Comparison of ENCODE assay signal across 1 cellular context in the genomic region with DNA sequence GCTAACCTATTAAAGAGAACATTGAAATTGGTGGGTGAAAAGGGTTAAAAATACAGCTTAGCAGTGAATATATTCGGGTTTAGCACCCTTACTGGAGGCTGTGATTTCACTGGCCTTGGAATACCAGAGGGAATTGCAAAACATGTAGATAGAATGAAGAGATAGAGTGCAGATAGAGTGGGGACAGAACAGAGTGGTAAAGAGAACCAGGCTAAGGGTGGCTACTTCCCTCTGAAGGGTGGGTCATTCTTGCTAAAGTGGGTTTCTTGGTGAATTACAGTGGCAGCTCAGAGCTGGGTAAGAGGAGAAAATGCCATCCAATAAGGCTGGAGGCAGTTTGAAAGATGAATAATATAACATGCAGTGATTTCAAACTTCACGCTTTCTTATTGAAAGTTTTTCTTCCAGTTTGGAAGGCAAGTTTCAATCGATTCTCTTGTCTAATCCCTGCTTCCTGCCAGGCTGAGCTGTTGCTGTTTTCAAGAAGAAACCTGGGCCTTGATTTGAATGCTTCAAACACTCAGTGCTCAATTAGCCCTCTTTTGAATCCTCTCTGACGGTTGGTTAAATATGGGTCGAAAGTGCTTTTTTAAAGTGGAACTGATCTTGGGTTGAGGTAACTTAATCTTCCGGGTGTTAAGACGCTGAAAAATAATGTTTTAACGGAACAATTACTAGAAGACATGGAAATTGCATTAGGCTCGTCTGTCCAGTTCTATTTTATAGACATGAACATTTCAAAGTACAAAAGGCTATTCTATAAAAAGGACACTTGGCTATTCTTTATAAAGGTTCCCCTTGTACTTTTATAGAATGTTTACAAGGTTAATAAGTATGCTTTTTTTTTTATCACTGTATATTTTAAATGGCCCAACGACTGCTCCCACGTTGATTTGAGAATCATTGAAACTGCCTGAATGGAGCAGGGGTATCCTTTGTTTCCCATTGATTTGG.
TF ChIP-seq lines count a peak whose summit lies in the region.

No MANE protein-coding gene starts in this region.

TF ChIP-seq in GM12878, 131 proteins besides CTCF, POLR2A, EP300 and RAD21 (continued from another document and continues in another):
- TF ChIP-seq, protein P1, sequence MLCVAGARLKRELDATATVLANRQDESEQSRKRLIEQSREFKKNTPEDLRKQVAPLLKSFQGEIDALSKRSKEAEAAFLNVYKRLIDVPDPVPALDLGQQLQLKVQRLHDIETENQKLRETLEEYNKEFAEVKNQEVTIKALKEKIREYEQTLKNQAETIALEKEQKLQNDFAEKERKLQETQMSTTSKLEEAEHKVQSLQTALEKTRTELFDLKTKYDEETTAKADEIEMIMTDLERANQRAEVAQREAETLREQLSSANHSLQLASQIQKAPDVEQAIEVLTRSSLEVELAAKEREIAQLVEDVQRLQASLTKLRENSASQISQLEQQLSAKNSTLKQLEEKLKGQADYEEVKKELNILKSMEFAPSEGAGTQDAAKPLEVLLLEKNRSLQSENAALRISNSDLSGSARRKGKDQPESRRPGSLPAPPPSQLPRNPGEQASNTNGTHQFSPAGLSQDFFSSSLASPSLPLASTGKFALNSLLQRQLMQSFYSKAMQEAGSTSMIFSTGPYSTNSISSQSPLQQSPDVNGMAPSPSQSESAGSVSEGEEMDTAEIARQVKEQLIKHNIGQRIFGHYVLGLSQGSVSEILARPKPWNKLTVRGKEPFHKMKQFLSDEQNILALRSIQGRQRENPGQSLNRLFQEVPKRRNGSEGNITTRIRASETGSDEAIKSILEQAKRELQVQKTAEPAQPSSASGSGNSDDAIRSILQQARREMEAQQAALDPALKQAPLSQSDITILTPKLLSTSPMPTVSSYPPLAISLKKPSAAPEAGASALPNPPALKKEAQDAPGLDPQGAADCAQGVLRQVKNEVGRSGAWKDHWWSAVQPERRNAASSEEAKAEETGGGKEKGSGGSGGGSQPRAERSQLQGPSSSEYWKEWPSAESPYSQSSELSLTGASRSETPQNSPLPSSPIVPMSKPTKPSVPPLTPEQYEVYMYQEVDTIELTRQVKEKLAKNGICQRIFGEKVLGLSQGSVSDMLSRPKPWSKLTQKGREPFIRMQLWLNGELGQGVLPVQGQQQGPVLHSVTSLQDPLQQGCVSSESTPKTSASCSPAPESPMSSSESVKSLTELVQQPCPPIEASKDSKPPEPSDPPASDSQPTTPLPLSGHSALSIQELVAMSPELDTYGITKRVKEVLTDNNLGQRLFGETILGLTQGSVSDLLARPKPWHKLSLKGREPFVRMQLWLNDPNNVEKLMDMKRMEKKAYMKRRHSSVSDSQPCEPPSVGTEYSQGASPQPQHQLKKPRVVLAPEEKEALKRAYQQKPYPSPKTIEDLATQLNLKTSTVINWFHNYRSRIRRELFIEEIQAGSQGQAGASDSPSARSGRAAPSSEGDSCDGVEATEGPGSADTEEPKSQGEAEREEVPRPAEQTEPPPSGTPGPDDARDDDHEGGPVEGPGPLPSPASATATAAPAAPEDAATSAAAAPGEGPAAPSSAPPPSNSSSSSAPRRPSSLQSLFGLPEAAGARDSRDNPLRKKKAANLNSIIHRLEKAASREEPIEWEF (IDR thresholded peaks at IDR 0.05; ENCODE audit: insufficient replicate concordance, low read depth, low read length): no peak
- TF ChIP-seq MTA3 (IDR thresholded peaks at IDR 0.05; ENCODE audit: borderline replicate concordance, low read length) (no peak), PML (IDR thresholded peaks at IDR 0.05; ENCODE audit: low read length) (0 out of 2 replicates have a peak, but pooled peaks have one; percentile 28), HDGF (IDR thresholded peaks at IDR 0.05) (no peak), NRF1 (conservative IDR thresholded peaks at IDR 0.05; ENCODE audit: low read depth, low read length) (no peak), RB1 (IDR thresholded peaks at IDR 0.05; ENCODE audit: borderline replicate concordance) (no peak), CREM (IDR thresholded peaks at IDR 0.05; ENCODE audit: low read depth) (no peak), ESRRA (IDR thresholded peaks at IDR 0.05; ENCODE audit: low read length) (no peak), SPI1 (IDR thresholded peaks at IDR 0.05; ENCODE audit: borderline replicate concordance, insufficient read depth, low read depth, low read length) (peak; percentile 46; the same call in 1 of the 2 replicates), RFX5 (IDR thresholded peaks at IDR 0.05; ENCODE audit: low read depth, low read length) (no peak), LARP7 (IDR thresholded peaks at IDR 0.05) (no peak), CBX3 (IDR thresholded peaks at IDR 0.05; ENCODE audit: borderline replicate concordance, low read depth) (no peak), ZNF217 (IDR thresholded peaks at IDR 0.05) (no peak), ZNF274 (IDR thresholded peaks at IDR 0.05; ENCODE audit: insufficient read depth, insufficient read length) (no peak), CHD1 (IDR thresholded peaks at IDR 0.05; ENCODE audit: low read depth, low read length) (no peak), POLR2AphosphoS2 (IDR thresholded peaks at IDR 0.05; ENCODE audit: low read depth, low read length) (no peak), TCF3 (IDR thresholded peaks at IDR 0.05; ENCODE audit: borderline replicate concordance, insufficient read depth, low read depth, low read length) (no peak), SMAD1 (IDR thresholded peaks at IDR 0.05; ENCODE audit: low read depth, partially characterized antibody) (no peak), RAD51 (IDR thresholded peaks at IDR 0.05) (no peak), CBFB (IDR thresholded peaks at IDR 0.05; ENCODE audit: low read depth) (no peak), DPF2 (IDR thresholded peaks at IDR 0.05) (no peak), SIX5 (IDR thresholded peaks at IDR 0.05; ENCODE audit: low read depth, low read length, severe bottlenecking) (no peak), POLR2AphosphoS5 (IDR thresholded peaks at IDR 0.05; ENCODE audit: low read length) (no peak)
- TF ChIP-seq, protein P2, sequence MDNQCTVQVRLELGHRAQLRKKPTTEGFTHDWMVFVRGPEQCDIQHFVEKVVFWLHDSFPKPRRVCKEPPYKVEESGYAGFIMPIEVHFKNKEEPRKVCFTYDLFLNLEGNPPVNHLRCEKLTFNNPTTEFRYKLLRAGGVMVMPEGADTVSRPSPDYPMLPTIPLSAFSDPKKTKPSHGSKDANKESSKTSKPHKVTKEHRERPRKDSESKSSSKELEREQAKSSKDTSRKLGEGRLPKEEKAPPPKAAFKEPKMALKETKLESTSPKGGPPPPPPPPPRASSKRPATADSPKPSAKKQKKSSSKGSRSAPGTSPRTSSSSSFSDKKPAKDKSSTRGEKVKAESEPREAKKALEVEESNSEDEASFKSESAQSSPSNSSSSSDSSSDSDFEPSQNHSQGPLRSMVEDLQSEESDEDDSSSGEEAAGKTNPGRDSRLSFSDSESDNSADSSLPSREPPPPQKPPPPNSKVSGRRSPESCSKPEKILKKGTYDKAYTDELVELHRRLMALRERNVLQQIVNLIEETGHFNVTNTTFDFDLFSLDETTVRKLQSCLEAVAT (IDR thresholded peaks at IDR 0.05): peak; percentile 38; the same call in 1 of the 2 replicates
- TF ChIP-seq, protein P3, sequence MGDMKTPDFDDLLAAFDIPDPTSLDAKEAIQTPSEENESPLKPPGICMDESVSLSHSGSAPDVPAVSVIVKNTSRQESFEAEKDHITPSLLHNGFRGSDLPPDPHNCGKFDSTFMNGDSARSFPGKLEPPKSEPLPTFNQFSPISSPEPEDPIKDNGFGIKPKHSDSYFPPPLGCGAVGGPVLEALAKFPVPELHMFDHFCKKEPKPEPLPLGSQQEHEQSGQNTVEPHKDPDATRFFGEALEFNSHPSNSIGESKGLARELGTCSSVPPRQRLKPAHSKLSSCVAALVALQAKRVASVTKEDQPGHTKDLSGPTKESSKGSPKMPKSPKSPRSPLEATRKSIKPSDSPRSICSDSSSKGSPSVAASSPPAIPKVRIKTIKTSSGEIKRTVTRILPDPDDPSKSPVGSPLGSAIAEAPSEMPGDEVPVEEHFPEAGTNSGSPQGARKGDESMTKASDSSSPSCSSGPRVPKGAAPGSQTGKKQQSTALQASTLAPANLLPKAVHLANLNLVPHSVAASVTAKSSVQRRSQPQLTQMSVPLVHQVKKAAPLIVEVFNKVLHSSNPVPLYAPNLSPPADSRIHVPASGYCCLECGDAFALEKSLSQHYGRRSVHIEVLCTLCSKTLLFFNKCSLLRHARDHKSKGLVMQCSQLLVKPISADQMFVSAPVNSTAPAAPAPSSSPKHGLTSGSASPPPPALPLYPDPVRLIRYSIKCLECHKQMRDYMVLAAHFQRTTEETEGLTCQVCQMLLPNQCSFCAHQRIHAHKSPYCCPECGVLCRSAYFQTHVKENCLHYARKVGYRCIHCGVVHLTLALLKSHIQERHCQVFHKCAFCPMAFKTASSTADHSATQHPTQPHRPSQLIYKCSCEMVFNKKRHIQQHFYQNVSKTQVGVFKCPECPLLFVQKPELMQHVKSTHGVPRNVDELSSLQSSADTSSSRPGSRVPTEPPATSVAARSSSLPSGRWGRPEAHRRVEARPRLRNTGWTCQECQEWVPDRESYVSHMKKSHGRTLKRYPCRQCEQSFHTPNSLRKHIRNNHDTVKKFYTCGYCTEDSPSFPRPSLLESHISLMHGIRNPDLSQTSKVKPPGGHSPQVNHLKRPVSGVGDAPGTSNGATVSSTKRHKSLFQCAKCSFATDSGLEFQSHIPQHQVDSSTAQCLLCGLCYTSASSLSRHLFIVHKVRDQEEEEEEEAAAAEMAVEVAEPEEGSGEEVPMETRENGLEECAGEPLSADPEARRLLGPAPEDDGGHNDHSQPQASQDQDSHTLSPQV (IDR thresholded peaks at IDR 0.05): no peak
- TF ChIP-seq, protein P4, sequence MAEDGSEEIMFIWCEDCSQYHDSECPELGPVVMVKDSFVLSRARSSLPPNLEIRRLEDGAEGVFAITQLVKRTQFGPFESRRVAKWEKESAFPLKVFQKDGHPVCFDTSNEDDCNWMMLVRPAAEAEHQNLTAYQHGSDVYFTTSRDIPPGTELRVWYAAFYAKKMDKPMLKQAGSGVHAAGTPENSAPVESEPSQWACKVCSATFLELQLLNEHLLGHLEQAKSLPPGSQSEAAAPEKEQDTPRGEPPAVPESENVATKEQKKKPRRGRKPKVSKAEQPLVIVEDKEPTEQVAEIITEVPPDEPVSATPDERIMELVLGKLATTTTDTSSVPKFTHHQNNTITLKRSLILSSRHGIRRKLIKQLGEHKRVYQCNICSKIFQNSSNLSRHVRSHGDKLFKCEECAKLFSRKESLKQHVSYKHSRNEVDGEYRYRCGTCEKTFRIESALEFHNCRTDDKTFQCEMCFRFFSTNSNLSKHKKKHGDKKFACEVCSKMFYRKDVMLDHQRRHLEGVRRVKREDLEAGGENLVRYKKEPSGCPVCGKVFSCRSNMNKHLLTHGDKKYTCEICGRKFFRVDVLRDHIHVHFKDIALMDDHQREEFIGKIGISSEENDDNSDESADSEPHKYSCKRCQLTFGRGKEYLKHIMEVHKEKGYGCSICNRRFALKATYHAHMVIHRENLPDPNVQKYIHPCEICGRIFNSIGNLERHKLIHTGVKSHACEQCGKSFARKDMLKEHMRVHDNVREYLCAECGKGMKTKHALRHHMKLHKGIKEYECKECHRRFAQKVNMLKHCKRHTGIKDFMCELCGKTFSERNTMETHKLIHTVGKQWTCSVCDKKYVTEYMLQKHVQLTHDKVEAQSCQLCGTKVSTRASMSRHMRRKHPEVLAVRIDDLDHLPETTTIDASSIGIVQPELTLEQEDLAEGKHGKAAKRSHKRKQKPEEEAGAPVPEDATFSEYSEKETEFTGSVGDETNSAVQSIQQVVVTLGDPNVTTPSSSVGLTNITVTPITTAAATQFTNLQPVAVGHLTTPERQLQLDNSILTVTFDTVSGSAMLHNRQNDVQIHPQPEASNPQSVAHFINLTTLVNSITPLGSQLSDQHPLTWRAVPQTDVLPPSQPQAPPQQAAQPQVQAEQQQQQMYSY (CRISPR knock-in tag; IDR thresholded peaks at IDR 0.05): no peak
- TF ChIP-seq, protein P5, sequence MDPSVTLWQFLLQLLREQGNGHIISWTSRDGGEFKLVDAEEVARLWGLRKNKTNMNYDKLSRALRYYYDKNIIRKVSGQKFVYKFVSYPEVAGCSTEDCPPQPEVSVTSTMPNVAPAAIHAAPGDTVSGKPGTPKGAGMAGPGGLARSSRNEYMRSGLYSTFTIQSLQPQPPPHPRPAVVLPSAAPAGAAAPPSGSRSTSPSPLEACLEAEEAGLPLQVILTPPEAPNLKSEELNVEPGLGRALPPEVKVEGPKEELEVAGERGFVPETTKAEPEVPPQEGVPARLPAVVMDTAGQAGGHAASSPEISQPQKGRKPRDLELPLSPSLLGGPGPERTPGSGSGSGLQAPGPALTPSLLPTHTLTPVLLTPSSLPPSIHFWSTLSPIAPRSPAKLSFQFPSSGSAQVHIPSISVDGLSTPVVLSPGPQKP (IDR thresholded peaks at IDR 0.05; ENCODE audit: low read depth, low read length): no peak
- TF ChIP-seq, protein P6, sequence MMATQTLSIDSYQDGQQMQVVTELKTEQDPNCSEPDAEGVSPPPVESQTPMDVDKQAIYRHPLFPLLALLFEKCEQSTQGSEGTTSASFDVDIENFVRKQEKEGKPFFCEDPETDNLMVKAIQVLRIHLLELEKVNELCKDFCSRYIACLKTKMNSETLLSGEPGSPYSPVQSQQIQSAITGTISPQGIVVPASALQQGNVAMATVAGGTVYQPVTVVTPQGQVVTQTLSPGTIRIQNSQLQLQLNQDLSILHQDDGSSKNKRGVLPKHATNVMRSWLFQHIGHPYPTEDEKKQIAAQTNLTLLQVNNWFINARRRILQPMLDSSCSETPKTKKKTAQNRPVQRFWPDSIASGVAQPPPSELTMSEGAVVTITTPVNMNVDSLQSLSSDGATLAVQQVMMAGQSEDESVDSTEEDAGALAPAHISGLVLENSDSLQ (IDR thresholded peaks at IDR 0.05): no peak
- TF ChIP-seq, protein P7, sequence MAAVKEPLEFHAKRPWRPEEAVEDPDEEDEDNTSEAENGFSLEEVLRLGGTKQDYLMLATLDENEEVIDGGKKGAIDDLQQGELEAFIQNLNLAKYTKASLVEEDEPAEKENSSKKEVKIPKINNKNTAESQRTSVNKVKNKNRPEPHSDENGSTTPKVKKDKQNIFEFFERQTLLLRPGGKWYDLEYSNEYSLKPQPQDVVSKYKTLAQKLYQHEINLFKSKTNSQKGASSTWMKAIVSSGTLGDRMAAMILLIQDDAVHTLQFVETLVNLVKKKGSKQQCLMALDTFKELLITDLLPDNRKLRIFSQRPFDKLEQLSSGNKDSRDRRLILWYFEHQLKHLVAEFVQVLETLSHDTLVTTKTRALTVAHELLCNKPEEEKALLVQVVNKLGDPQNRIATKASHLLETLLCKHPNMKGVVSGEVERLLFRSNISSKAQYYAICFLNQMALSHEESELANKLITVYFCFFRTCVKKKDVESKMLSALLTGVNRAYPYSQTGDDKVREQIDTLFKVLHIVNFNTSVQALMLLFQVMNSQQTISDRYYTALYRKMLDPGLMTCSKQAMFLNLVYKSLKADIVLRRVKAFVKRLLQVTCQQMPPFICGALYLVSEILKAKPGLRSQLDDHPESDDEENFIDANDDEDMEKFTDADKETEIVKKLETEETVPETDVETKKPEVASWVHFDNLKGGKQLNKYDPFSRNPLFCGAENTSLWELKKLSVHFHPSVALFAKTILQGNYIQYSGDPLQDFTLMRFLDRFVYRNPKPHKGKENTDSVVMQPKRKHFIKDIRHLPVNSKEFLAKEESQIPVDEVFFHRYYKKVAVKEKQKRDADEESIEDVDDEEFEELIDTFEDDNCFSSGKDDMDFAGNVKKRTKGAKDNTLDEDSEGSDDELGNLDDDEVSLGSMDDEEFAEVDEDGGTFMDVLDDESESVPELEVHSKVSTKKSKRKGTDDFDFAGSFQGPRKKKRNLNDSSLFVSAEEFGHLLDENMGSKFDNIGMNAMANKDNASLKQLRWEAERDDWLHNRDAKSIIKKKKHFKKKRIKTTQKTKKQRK (IDR thresholded peaks at IDR 0.05; ENCODE audit: low read depth, low read length): no peak
- TF ChIP-seq, protein P8, sequence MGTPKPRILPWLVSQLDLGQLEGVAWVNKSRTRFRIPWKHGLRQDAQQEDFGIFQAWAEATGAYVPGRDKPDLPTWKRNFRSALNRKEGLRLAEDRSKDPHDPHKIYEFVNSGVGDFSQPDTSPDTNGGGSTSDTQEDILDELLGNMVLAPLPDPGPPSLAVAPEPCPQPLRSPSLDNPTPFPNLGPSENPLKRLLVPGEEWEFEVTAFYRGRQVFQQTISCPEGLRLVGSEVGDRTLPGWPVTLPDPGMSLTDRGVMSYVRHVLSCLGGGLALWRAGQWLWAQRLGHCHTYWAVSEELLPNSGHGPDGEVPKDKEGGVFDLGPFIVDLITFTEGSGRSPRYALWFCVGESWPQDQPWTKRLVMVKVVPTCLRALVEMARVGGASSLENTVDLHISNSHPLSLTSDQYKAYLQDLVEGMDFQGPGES (IDR thresholded peaks at IDR 0.05): no peak
